Comparison of ENCODE assay signal across 25 cellular contexts in genomic region chr6:56793938-56794337, GRCh38.
DNase-seq lines count a peak whose midpoint lies in the region; ATAC-seq and TF ChIP-seq lines count a peak whose summit lies in the region.
"Had no signal": no experiment of that assay in that cellular context is flagged by ENCODE, and none has a peak within 500 bp of the region (broad histone marks: within the 10 kb centered on the region; RNA-seq: fewer than 3 reads in every experiment).

No MANE protein-coding gene starts in this region.

- H3K27me3 Mint-ChIP-seq in chondrocyte (ENCODE audit: low read depth): no peaks in the 10 kb centered on the region
- H3K27me3 Mint-ChIP-seq in activated CD4-positive, alpha-beta memory T cell treated with anti-CD3 and anti-CD28 coated beads for 36 hours: peaks cover 4% of the 10 kb centered on the region
- H3K27me3 Mint-ChIP-seq in T-helper 2 cell treated with Interferon-gamma antibody and Interleukin-4, amounts not matched to agents 5 μg/mL and 100 μg/mL, for 36 hours (ENCODE audit: low read depth): peaks cover 2% of the 10 kb centered on the region
- H3K27me3 Mint-ChIP-seq: type B pancreatic cell had no signal

- intact Hi-C loops in left ventricle myocardium inferior (cut with micrococcal nuclease): no loop called here
- intact Hi-C loops in Right ventricle myocardium inferior (cut with DNase I): no loop called here
- intact Hi-C loops in activated CD4-positive, alpha-beta memory T cell treated with anti-CD3 and anti-CD28 coated beads for 36 hours (cut with micrococcal nuclease): no loop called here

- no peaks in the 10 kb centered on the region for H3K9me3 Mint-ChIP-seq in chondrocyte (ENCODE audit: low read depth)
- H3K9me3 Mint-ChIP-seq in activated CD4-positive, alpha-beta memory T cell treated with anti-CD3 and anti-CD28 coated beads for 36 hours: no peaks in the 10 kb centered on the region
- H3K9me3 Mint-ChIP-seq in T-helper 2 cell treated with Interferon-gamma antibody and Interleukin-4, amounts not matched to agents 5 μg/mL and 100 μg/mL, for 36 hours: no peaks in the 10 kb centered on the region
- H3K9me3 Mint-ChIP-seq: activated naive CD8-positive, alpha-beta T cell treated with anti-CD3 and anti-CD28 coated beads, Interleukin-2, amount 50 U/mL, for 24 hours; memory B cell had no signal

- peak overlapping the region; percentile 0 for H3K4me3 ChIP-seq in left ventricle myocardium inferior
- H3K4me3 ChIP-seq: K562 had no signal

- CTCF ChIA-PET in activated CD4-positive, alpha-beta memory T cell treated with anti-CD3 and anti-CD28 coated beads for 36 hours (lab: Charles Lee): no interaction called here

- POLR2A ChIA-PET in activated CD4-positive, alpha-beta memory T cell treated with anti-CD3 and anti-CD28 coated beads for 36 hours (lab: Charles Lee): no interaction called here

- H3K27ac ChIP-seq in left ventricle myocardium inferior (replicated peaks): peak overlapping the region; percentile 80

- H3K27me3 ChIP-seq in left ventricle myocardium inferior (ENCODE audit: low read depth): no peaks in the 10 kb centered on the region

- H3K9me3 ChIP-seq in left ventricle myocardium inferior (replicated peaks): no peaks in the 10 kb centered on the region
- H3K9me3 ChIP-seq: SK-N-SH had no signal

- no peak overlapping the region for H3K4me3 Mint-ChIP-seq in chondrocyte (ENCODE audit: unreplicated experiment)
- no peak overlapping the region for H3K4me3 Mint-ChIP-seq in activated CD4-positive, alpha-beta memory T cell treated with anti-CD3 and anti-CD28 coated beads for 36 hours
- no peak overlapping the region for H3K4me3 Mint-ChIP-seq in T-helper 2 cell treated with Interferon-gamma antibody and Interleukin-4, amounts not matched to agents 5 μg/mL and 100 μg/mL, for 36 hours
- H3K4me3 Mint-ChIP-seq: activated naive CD8-positive, alpha-beta T cell treated with anti-CD3 and anti-CD28 coated beads, Interleukin-2, amount 50 U/mL, for 24 hours; B cell; memory B cell; type B pancreatic cell had no signal

- peaks cover 92% of the 10 kb centered on the region for H3K4me1 ChIP-seq in left ventricle myocardium inferior

- peaks cover 70% of the 10 kb centered on the region for H3K4me1 Mint-ChIP-seq in chondrocyte (ENCODE audit: low read depth)
- H3K4me1 Mint-ChIP-seq in activated CD4-positive, alpha-beta memory T cell treated with anti-CD3 and anti-CD28 coated beads for 36 hours (ENCODE audit: low read depth): no peaks in the 10 kb centered on the region
- H3K4me1 Mint-ChIP-seq in T-helper 2 cell treated with Interferon-gamma antibody and Interleukin-4, amounts not matched to agents 5 μg/mL and 100 μg/mL, for 36 hours (ENCODE audit: low read depth): no peaks in the 10 kb centered on the region
- H3K4me1 Mint-ChIP-seq: activated naive CD8-positive, alpha-beta T cell treated with anti-CD3 and anti-CD28 coated beads, Interleukin-2, amount 50 U/mL, for 24 hours; B cell; memory B cell had no signal

- H3K36me3 Mint-ChIP-seq in chondrocyte (ENCODE audit: low read depth): no peaks in the 10 kb centered on the region
- no peaks in the 10 kb centered on the region for H3K36me3 Mint-ChIP-seq in activated CD4-positive, alpha-beta memory T cell treated with anti-CD3 and anti-CD28 coated beads for 36 hours
- H3K36me3 Mint-ChIP-seq in T-helper 2 cell treated with Interferon-gamma antibody and Interleukin-4, amounts not matched to agents 5 μg/mL and 100 μg/mL, for 36 hours (ENCODE audit: low read depth): no peaks in the 10 kb centered on the region
- H3K36me3 Mint-ChIP-seq: memory B cell had no signal

- TF ChIP-seq CTCF in left ventricle myocardium inferior (IDR thresholded peaks at IDR 0.05; ENCODE audit: borderline replicate concordance): no peak
- TF ChIP-seq CTCF in chondrocyte (IDR thresholded peaks at IDR 0.05): no peak

- H3K27ac Mint-ChIP-seq in chondrocyte (ENCODE audit: unreplicated experiment): peak overlapping the region; percentile 24
- no peak overlapping the region for H3K27ac Mint-ChIP-seq in activated CD4-positive, alpha-beta memory T cell treated with anti-CD3 and anti-CD28 coated beads for 36 hours
- H3K27ac Mint-ChIP-seq in T-helper 2 cell treated with Interferon-gamma antibody and Interleukin-4, amounts not matched to agents 5 μg/mL and 100 μg/mL, for 36 hours: no peak overlapping the region
- H3K27ac Mint-ChIP-seq: activated naive CD8-positive, alpha-beta T cell treated with anti-CD3 and anti-CD28 coated beads, Interleukin-2, amount 50 U/mL, for 24 hours; B cell; memory B cell; type B pancreatic cell had no signal

- no peak for DNase-seq in left ventricle myocardium inferior
- no peak for DNase-seq in Right ventricle myocardium inferior (ENCODE audit: missing footprints)
- no peak for DNase-seq in chondrocyte (ENCODE audit: low spot score)
- DNase-seq in stimulated activated CD4-positive, alpha-beta T cell treated with anti-CD3 and anti-CD28 coated beads, Interleukin-1b, Interleukin-23, amount 100 ng/mL, for 48 hours: no peak
- no peak for DNase-seq in activated CD4-positive, alpha-beta memory T cell treated with anti-CD3 and anti-CD28 coated beads for 36 hours
- no peak for DNase-seq in T-helper 2 cell treated with Interferon-gamma antibody and Interleukin-4, amounts not matched to agents 5 μg/mL and 100 μg/mL, for 36 hours (ENCODE audit: low spot score)
- no peak for DNase-seq in SKM-1 (lab: John Stamatoyannopoulos, UW; ENCODE audit: unreplicated experiment)
- DNase-seq: activated CD4-positive, alpha-beta T cell treated with anti-CD3 and anti-CD28 coated beads, Interleukin-2, amount 50 U/mL, for 4 hours; activated effector memory CD4-positive, alpha-beta T cell treated with anti-CD3 and anti-CD28 coated beads, Interleukin-2, amount 50 U/mL, for 16 hours; activated naive CD8-positive, alpha-beta T cell treated with anti-CD3 and anti-CD28 coated beads, Interleukin-2, amount 50 U/mL, for 24 hours; DMS79; erythroblast; foreskin fibroblast; hypothalamus; kidney glomerular epithelial cell; NCI-H1436 treated with DMSO at 0.1 percent for 48 hours; NCI-H510A treated with DMSO at 0.1 percent for 48 hours; nucleus accumbens; SK-N-SH had no signal

- no peaks in the 10 kb centered on the region for H3K36me3 ChIP-seq in left ventricle myocardium inferior

- no peak for ATAC-seq in Right ventricle myocardium inferior
- ATAC-seq in HG02852 (IDR thresholded peaks at IDR 0.05; ENCODE audit: unreplicated experiment): peak; percentile 26
- ATAC-seq: activated naive CD8-positive, alpha-beta T cell treated with anti-CD3 and anti-CD28 coated beads, Interleukin-2, amount 50 U/mL, for 24 hours; K562; Panc1 had no signal
